8 cellular contexts compared by ENCODE assay signal in genomic region chr3:51682079-51682478, GRCh38. TPM values are rescaled to one million over a fixed set of nuclear protein-coding genes. Genes with fewer than 3 reads are reported as not detected.
DNase-seq lines count a peak whose midpoint lies in the region; ATAC-seq, FAIRE-seq and TF ChIP-seq lines count a peak whose summit lies in the region.

No MANE protein-coding gene starts in this region.

- peak; percentile 93 for ATAC-seq in GM19351 (IDR thresholded peaks at IDR 0.05; ENCODE audit: unreplicated experiment)
- peak; percentile 45 for ATAC-seq in HG03457 (IDR thresholded peaks at IDR 0.05; ENCODE audit: unreplicated experiment)
- ATAC-seq in stimulated activated memory B cell treated with anti-CD40 and anti-IgM and Interleukin-4, amounts not matched to agents 10 μg/mL and 1 μg/mL and 100 μg/mL, for 72 hours: peak; percentile 89

- H3K79me2 ChIP-seq in endothelial cell of umbilical vein (ENCODE audit: control insufficient read depth, insufficient read depth, low read length): no peaks in the 10 kb centered on the region

- H3K27me3 Mint-ChIP-seq in stimulated activated memory B cell treated with anti-CD40 and anti-IgM and Interleukin-4, amounts not matched to agents 10 μg/mL and 1 μg/mL and 100 μg/mL, for 72 hours: no peaks in the 10 kb centered on the region

- no TSS peak for BruUV-seq in endothelial cell of umbilical vein (replicated peaks; lab: Mats Ljungman, UMichigan)

- intact Hi-C loops in endothelial cell of umbilical vein (cut with micrococcal nuclease): loop anchor here (1.0 kb wide), 5 partner anchors 11 to 291 kb away; partner anchors contain the start of genes RBM15B and TEX264

- H3K36me3 Mint-ChIP-seq in stimulated activated memory B cell treated with anti-CD40 and anti-IgM and Interleukin-4, amounts not matched to agents 10 μg/mL and 1 μg/mL and 100 μg/mL, for 72 hours: peaks cover 44% of the 10 kb centered on the region

- H3K9ac ChIP-seq in endothelial cell of umbilical vein (replicated peaks; ENCODE audit: extremely low read depth, insufficient read depth, low read length): no peak overlapping the region

- peaks cover 78% of the 10 kb centered on the region for H3K4me1 Mint-ChIP-seq in stimulated activated memory B cell treated with anti-CD40 and anti-IgM and Interleukin-4, amounts not matched to agents 10 μg/mL and 1 μg/mL and 100 μg/mL, for 72 hours

- H3K4me3 Mint-ChIP-seq in stimulated activated memory B cell treated with anti-CD40 and anti-IgM and Interleukin-4, amounts not matched to agents 10 μg/mL and 1 μg/mL and 100 μg/mL, for 72 hours: peak overlapping the region; percentile 7

- POLR2A ChIA-PET in endothelial cell of umbilical vein (lab: Charles Lee): interaction anchor here (0.5 kb wide), 1 partner anchor 1402 kb away, joined by 3 read pairs; no protein-coding TSS in a partner anchor

- no peaks in the 10 kb centered on the region for H3K9me1 ChIP-seq in endothelial cell of umbilical vein (replicated peaks; ENCODE audit: control insufficient read depth, extremely low read depth, insufficient read depth, low read length)

- H3K4me3 ChIP-seq in endothelial cell of umbilical vein (replicated peaks in 1 of 3; ENCODE audit: insufficient read depth in 1 of 3, low read depth in 1 of 3, low read length in 3 of 3) (no peak overlapping the region), muscle layer of duodenum (ENCODE audit: low read depth in 1 of 2, low read length in 2 of 2) (no peak overlapping the region)

- no peak for TF ChIP-seq POLR2A in endothelial cell of umbilical vein (IDR thresholded peaks at IDR 0.05; ENCODE audit: low read depth, low read length)

- CTCF ChIA-PET in endothelial cell of umbilical vein (lab: Charles Lee): interaction anchor here (0.6 to 5.3 kb wide), 31 partner anchors 9 to 1115 kb away, joined by 3 to 213 read pairs (median 5); partner anchors contain the start of genes C3orf18, DCAF1, GRM2 and MANF

- H3K9me3 Mint-ChIP-seq in stimulated activated memory B cell treated with anti-CD40 and anti-IgM and Interleukin-4, amounts not matched to agents 10 μg/mL and 1 μg/mL and 100 μg/mL, for 72 hours: no peaks in the 10 kb centered on the region

- no peaks in the 10 kb centered on the region for H4K20me1 ChIP-seq in endothelial cell of umbilical vein (replicated peaks; ENCODE audit: control insufficient read depth, extremely low read depth, insufficient read depth, low read length)

- peak; percentile 95 for DNase-seq in CMK (ENCODE audit: low read depth)
- peak; percentile 92 for DNase-seq in NOMO-1 treated with DMSO at 0.1 percent for 48 hours (lab: John Stamatoyannopoulos, UW; ENCODE audit: unreplicated experiment)
- DNase-seq in activated CD8-positive, alpha-beta memory T cell treated with anti-CD3 and anti-CD28 coated beads for 48 hours (ENCODE audit: low read depth in 2 of 3, low spot score in 2 of 3): peak in 2 of 3 experiments; percentile 34 to 40
- peak; percentile 82 for DNase-seq in endothelial cell of umbilical vein (ENCODE audit: low read depth, low spot score)

- H3K4me2 ChIP-seq in endothelial cell of umbilical vein (ENCODE audit: insufficient read depth, low read length): no peak overlapping the region

- H3K27me3 ChIP-seq in endothelial cell of umbilical vein (ENCODE audit: control insufficient read depth in 2 of 2, insufficient read depth in 2 of 2, low read length in 2 of 2): no peaks in the 10 kb centered on the region
- no peaks in the 10 kb centered on the region for H3K27me3 ChIP-seq in muscle layer of duodenum (ENCODE audit: low read depth, low read length)

- peak; percentile 97 for FAIRE-seq in endothelial cell of umbilical vein (lab: Jason Lieb, UNC)

- dilution Hi-C loops in endothelial cell of umbilical vein (cut with MboI; ENCODE audit: extremely low pct_ligation_motif_present, low sequenced_read_pairs): no loop called here

- H3K27ac ChIP-seq in endothelial cell of umbilical vein (ENCODE audit: insufficient read depth, low read depth, low read length) (no peak overlapping the region), muscle layer of duodenum (ENCODE audit: low read length) (peak overlapping the region; percentile 27)

- H2AFZ ChIP-seq in endothelial cell of umbilical vein (ENCODE audit: low read depth, low read length): no peak overlapping the region

- peaks cover 0 to 2% of the 10 kb centered on the region in 2 experiments for H3K36me3 ChIP-seq in endothelial cell of umbilical vein (ENCODE audit: control insufficient read depth in 2 of 2, extremely low read depth in 1 of 2, insufficient read depth in 2 of 2, low read length in 2 of 2)
- peaks cover 16 to 40% of the 10 kb centered on the region in 2 donors for H3K36me3 ChIP-seq in muscle layer of duodenum (ENCODE audit: control insufficient read depth in 1 of 2, insufficient read depth in 2 of 2, low read length in 2 of 2)

- H3K4me1 ChIP-seq in endothelial cell of umbilical vein (ENCODE audit: control insufficient read depth, extremely low read depth, insufficient read depth, low read length): peaks cover 19% of the 10 kb centered on the region
- peaks cover 10 to 23% of the 10 kb centered on the region in 2 donors for H3K4me1 ChIP-seq in muscle layer of duodenum (ENCODE audit: control insufficient read depth in 1 of 2, insufficient read depth in 2 of 2, low read length in 2 of 2)

- TF ChIP-seq CTCF in endothelial cell of umbilical vein (IDR thresholded peaks at IDR 0.05; ENCODE audit: extremely low read depth in 1 of 2, insufficient read depth in 1 of 2, low read depth in 1 of 2, low read length in 2 of 2): peak; percentile 64 to 67

- peak overlapping the region; percentile 25 for H3K27ac Mint-ChIP-seq in stimulated activated memory B cell treated with anti-CD40 and anti-IgM and Interleukin-4, amounts not matched to agents 10 μg/mL and 1 μg/mL and 100 μg/mL, for 72 hours

- H3K9me3 ChIP-seq in endothelial cell of umbilical vein (replicated peaks; ENCODE audit: control insufficient read depth, insufficient read depth, low read length) (no peaks in the 10 kb centered on the region), muscle layer of duodenum (ENCODE audit: control insufficient read depth in 1 of 2, low read length in 2 of 2) (no peaks in the 10 kb centered on the region)

TF ChIP-seq in endothelial cell of umbilical vein, 7 proteins besides CTCF, POLR2A, EP300 and RAD21:
- TF ChIP-seq EZH2 (IDR thresholded peaks at IDR 0.05; ENCODE audit: borderline replicate concordance, low read depth, low read length, severe bottlenecking): no peak
- TF ChIP-seq MAX (IDR thresholded peaks at IDR 0.05; ENCODE audit: insufficient read depth, insufficient read length): no peak
- TF ChIP-seq JUN (IDR thresholded peaks at IDR 0.05; ENCODE audit: borderline replicate concordance, insufficient read depth, insufficient read length, low read depth): no peak
- no peak for TF ChIP-seq FOS (IDR thresholded peaks at IDR 0.05; ENCODE audit: borderline replicate concordance, insufficient read depth, low read length)
- TF ChIP-seq POLR2AphosphoS5 (IDR thresholded peaks at IDR 0.05; ENCODE audit: insufficient read depth, low read depth, low read length): no peak
- TF ChIP-seq GATA2 (IDR thresholded peaks at IDR 0.05; ENCODE audit: insufficient read depth, insufficient read length, low read depth, low read length): no peak
TF ChIP-seq in endothelial cell of umbilical vein: peak in this region for 0.

RNA-seq across cellular contexts. Expression of gene TEX264, which starts 11.0 kb away (rescaled TPM):
- total RNA-seq in endothelial cell of umbilical vein: 26.3 and 29.0 TPM in 2 replicates
- 89.7 and 114 TPM in 2 replicates for polyA plus RNA-seq in endothelial cell of umbilical vein
- polyA plus RNA-seq in endothelial cell of umbilical vein (2011; cell fraction: cytosol; rRNA removed): 50.9 and 57.0 TPM in 2 replicates
- polyA plus RNA-seq in endothelial cell of umbilical vein (2011; cell fraction: nucleus; rRNA removed): 35.9 and 36.0 TPM in 2 replicates
- polyA plus RNA-seq in endothelial cell of umbilical vein (2012): 25.6 and 36.7 TPM in 2 replicates
- 42.7 and 50.8 TPM in 2 replicates for polyA minus RNA-seq in endothelial cell of umbilical vein
- 32.7 TPM for polyA minus RNA-seq in endothelial cell of umbilical vein (2011; cell fraction: cytosol; rRNA and poly(A)+ RNA removed)
- 9.0 and 10.9 TPM in 2 replicates for polyA minus RNA-seq in endothelial cell of umbilical vein (2011; cell fraction: nucleus; rRNA and poly(A)+ RNA removed)

RNA-seq across cellular contexts. Expression of gene GRM2, which starts 24.8 kb away (rescaled TPM):
- 0.51 TPM in 2 replicates for total RNA-seq in endothelial cell of umbilical vein
- 0.10 and 0.22 TPM in 2 replicates for polyA plus RNA-seq in endothelial cell of umbilical vein
- polyA plus RNA-seq in endothelial cell of umbilical vein (2011; cell fraction: cytosol; rRNA removed): 0.06 and 0.20 TPM in 2 replicates
- polyA plus RNA-seq in endothelial cell of umbilical vein (2011; cell fraction: nucleus; rRNA removed): 0.55 and 0.80 TPM in 2 replicates
- 0.11 TPM in 1 of 2 replicates, not detected in the other for polyA plus RNA-seq in endothelial cell of umbilical vein (2012)
- 1.0 TPM in 1 of 2 replicates, not detected in the other for polyA minus RNA-seq in endothelial cell of umbilical vein
- not detected for polyA minus RNA-seq in endothelial cell of umbilical vein (2011; cell fraction: cytosol; rRNA and poly(A)+ RNA removed)
- 0.34 and 0.67 TPM in 2 replicates for polyA minus RNA-seq in endothelial cell of umbilical vein (2011; cell fraction: nucleus; rRNA and poly(A)+ RNA removed)

Comparison
In these comparisons a context has a peak if more than half of its experiments do, and no peak if none do; other contexts are left out.
1. DNase-seq: peak in every context shown above with its lines; median percentile 95 in CMK; 92 in NOMO-1 treated with DMSO at 0.1 percent for 48 hours; 82 in endothelial cell of umbilical vein; 37 in activated CD8-positive, alpha-beta memory T cell treated with anti-CD3 and anti-CD28 coated beads for 48 hours.